Comparison of ENCODE assay signal across 34 cellular contexts in the genomic region with DNA sequence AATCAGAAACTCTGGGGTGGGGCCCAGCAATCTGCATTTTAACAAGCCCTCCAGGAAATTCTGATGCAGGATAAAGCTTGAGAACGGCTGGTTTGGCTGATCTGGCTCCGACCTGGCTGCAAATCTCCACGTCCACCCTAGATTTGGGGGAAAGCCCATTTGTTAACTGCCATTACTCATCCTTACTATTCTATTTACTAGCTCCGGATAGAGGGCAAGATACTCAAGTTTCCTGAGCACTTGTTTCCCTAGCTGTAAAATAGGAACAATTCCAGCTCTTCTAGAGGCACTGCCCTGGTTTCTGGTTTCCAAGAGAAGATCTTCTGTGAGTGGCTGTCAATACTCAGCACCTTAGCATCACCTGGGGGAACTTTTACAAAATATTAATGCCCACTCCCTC. TPM values are rescaled to one million over a fixed set of nuclear protein-coding genes. Genes with fewer than 3 reads are reported as not detected.
A peak's percentile ranks its signal among the peaks of the same experiment; 100 is the strongest.
DNase-seq lines count a peak whose midpoint lies in the region; ATAC-seq and TF ChIP-seq lines count a peak whose summit lies in the region.
"Had no signal": no experiment of that assay in that cellular context is flagged by ENCODE, and none has a peak within 500 bp of the region (broad histone marks: within the 10 kb centered on the region; RNA-seq: fewer than 3 reads in every experiment).

No MANE protein-coding gene starts in this region.

- H3K4me1 Mint-ChIP-seq in CD4-positive, alpha-beta T cell (ENCODE audit: low read depth), result no peaks in the 10 kb centered on the region
- H3K4me1 Mint-ChIP-seq: activated CD4-positive, alpha-beta T cell treated with anti-CD3 and anti-CD28 coated beads for 36 hours; CD4-positive, alpha-beta memory T cell had no signal

- peak overlapping the region; percentile 50 for H3K4me3 ChIP-seq in adipocyte (ENCODE audit: low read length)
- no peak overlapping the region for H3K4me3 ChIP-seq in fibroblast of mammary gland (ENCODE audit: control insufficient read depth, low read depth, low read length)
- H3K4me3 ChIP-seq in sigmoid colon, result no peak overlapping the region
- H3K4me3 ChIP-seq: adrenal gland, hepatocyte, K562, ovary, SJCRH30, smooth muscle cell, stomach, upper lobe of left lung had no signal

- H3K36me3 ChIP-seq in adipocyte (ENCODE audit: control insufficient read depth, insufficient read depth, low read length, severe bottlenecking), result no peaks in the 10 kb centered on the region
- no peaks in the 10 kb centered on the region for H3K36me3 ChIP-seq in sigmoid colon
- H3K36me3 ChIP-seq: adrenal gland, brain microvascular endothelial cell, ovary, SJCRH30, stomach, upper lobe of left lung had no signal

- peaks cover 38% of the 10 kb centered on the region for H3K4me1 ChIP-seq in adipocyte (ENCODE audit: control insufficient read depth, insufficient read depth, low read length)
- peaks cover 0 to 66% (median 42%) of the 10 kb centered on the region in 4 donors for H3K4me1 ChIP-seq in sigmoid colon
- H3K4me1 ChIP-seq: foreskin keratinocyte, SJCRH30 had no signal

- no peak for TF ChIP-seq POLR2A in sigmoid colon (IDR thresholded peaks at IDR 0.05)

- H3K9ac ChIP-seq in adipocyte (ENCODE audit: low read length), result peak overlapping the region; percentile 12

- H3K27ac ChIP-seq in sigmoid colon, result peak overlapping the region in 3 of 4 donors; percentile 10 to 77 (median 58)
- H3K27ac ChIP-seq in CD4-positive, alpha-beta T cell (ENCODE audit: low read depth, low read length), result no peak overlapping the region
- H3K27ac ChIP-seq: adrenal gland, brain microvascular endothelial cell, foreskin keratinocyte, hepatocyte, ovary, SJCRH30, upper lobe of left lung, VCaP had no signal

- TF ChIP-seq CTCF in fibroblast of mammary gland (conservative IDR thresholded peaks at IDR 0.05; ENCODE audit: control insufficient read depth, insufficient read depth, low read depth, low read length) (no peak), sigmoid colon (IDR thresholded peaks at IDR 0.05) (no peak)
- no peak for TF ChIP-seq CTCF in CD4-positive, alpha-beta T cell (IDR thresholded peaks at IDR 0.05)

- no peaks in the 10 kb centered on the region for H3K9me3 Mint-ChIP-seq in CD4-positive, alpha-beta T cell
- H3K9me3 Mint-ChIP-seq: activated CD8-positive, alpha-beta T cell treated with anti-CD3 and anti-CD28 coated beads for 36 hours; activated naive CD4-positive, alpha-beta T cell treated with anti-CD3 and anti-CD28 coated beads for 36 hours had no signal

- 64 to 70% methylated on average over 4 of the region's 4 CpGs for WGBS in sigmoid colon, 2 donors

- POLR2A ChIA-PET in CD4-positive, alpha-beta T cell (lab: Charles Lee), result no interaction called here

- H3K9me3 ChIP-seq in adipocyte (ENCODE audit: control insufficient read depth, low read length), result no peaks in the 10 kb centered on the region
- no peaks in the 10 kb centered on the region for H3K9me3 ChIP-seq in sigmoid colon
- no peaks in the 10 kb centered on the region for H3K9me3 ChIP-seq in CD4-positive, alpha-beta T cell (ENCODE audit: control insufficient read depth, low read length)
- H3K9me3 ChIP-seq: adrenal gland, ovary, SJCRH30, stomach, upper lobe of left lung had no signal

- H3K36me3 Mint-ChIP-seq in CD4-positive, alpha-beta T cell (ENCODE audit: low read depth), result no peaks in the 10 kb centered on the region
- H3K36me3 Mint-ChIP-seq: CD4-positive, alpha-beta memory T cell had no signal

- no peak for ATAC-seq in CD4-positive, alpha-beta T cell (ENCODE audit: poor library complexity)
- no peak for ATAC-seq in GM19397 (IDR thresholded peaks at IDR 0.05; ENCODE audit: unreplicated experiment)
- ATAC-seq: activated CD4-positive, alpha-beta T cell treated with anti-CD3 and anti-CD28 coated beads for 36 hours; activated CD8-positive, alpha-beta T cell treated with anti-CD3 and anti-CD28 coated beads for 36 hours; foreskin keratinocyte; K562; left colon had no signal

- peaks cover 43% of the 10 kb centered on the region for H3K27me3 Mint-ChIP-seq in CD4-positive, alpha-beta T cell

- H3K27ac Mint-ChIP-seq in CD4-positive, alpha-beta T cell, result no peak overlapping the region
- H3K27ac Mint-ChIP-seq: activated CD4-positive, alpha-beta T cell treated with anti-CD3 and anti-CD28 coated beads for 36 hours; activated CD8-positive, alpha-beta T cell treated with anti-CD3 and anti-CD28 coated beads for 36 hours; activated naive CD4-positive, alpha-beta T cell treated with anti-CD3 and anti-CD28 coated beads for 36 hours; CD4-positive, alpha-beta memory T cell had no signal

- intact Hi-C loops in sigmoid colon (cut with DNase I), result no loop called here
- intact Hi-C loops in CD4-positive, alpha-beta T cell (cut with DNase I, micrococcal nuclease), result no loop called here

- peak; percentile 63 for DNase-seq in AG08395 (ENCODE audit: low spot score)
- DNase-seq in adipocyte (ENCODE audit: low read depth), result peak; percentile 10
- DNase-seq in fibroblast of mammary gland (ENCODE audit: low read depth), result peak; percentile 14
- no peak for DNase-seq in sigmoid colon
- DNase-seq in NCI-H226, result no peak
- no peak for DNase-seq in CD4-positive, alpha-beta T cell
- DNase-seq in NCI-H2107 (lab: John Stamatoyannopoulos, UW), result no peak
- DNase-seq: 8988T; activated CD4-positive, alpha-beta T cell treated with anti-CD3 and anti-CD28 coated beads for 36 hours; activated CD8-positive, alpha-beta T cell treated with anti-CD3 and anti-CD28 coated beads for 36 hours; activated naive CD4-positive, alpha-beta T cell treated with anti-CD3 and anti-CD28 coated beads for 36 hours; adrenal gland; AML-193; CD4-positive, alpha-beta memory T cell; effector CD4-positive, alpha-beta T cell; foreskin keratinocyte; left colon; NCI-H1092 treated with DMSO at 0.1 percent for 48 hours; NCI-H1694 treated with DMSO at 0.1 percent for 48 hours; NCI-H2171; NCI-H510A; ovary; RPMI8226; SJCRH30; stimulated activated CD4-positive, alpha-beta T cell treated with anti-CD3 and anti-CD28 coated beads, Interleukin-1b, Interleukin-23, amount 100 ng/mL, for 48 hours; stomach; T-helper 9 cell; upper lobe of left lung had no signal

- H3K4me3 Mint-ChIP-seq in CD4-positive, alpha-beta T cell, result no peak overlapping the region
- H3K4me3 Mint-ChIP-seq: activated CD4-positive, alpha-beta T cell treated with anti-CD3 and anti-CD28 coated beads for 36 hours; activated CD8-positive, alpha-beta T cell treated with anti-CD3 and anti-CD28 coated beads for 36 hours; activated naive CD4-positive, alpha-beta T cell treated with anti-CD3 and anti-CD28 coated beads for 36 hours; CD4-positive, alpha-beta memory T cell had no signal

- CTCF ChIA-PET in CD4-positive, alpha-beta T cell (lab: Charles Lee), result no interaction called here

- TF ChIP-seq EP300 in sigmoid colon (IDR thresholded peaks at IDR 0.05), result no peak

- H3K27me3 ChIP-seq in adipocyte (replicated peaks; ENCODE audit: control insufficient read depth, insufficient read depth, low read length), result no peaks in the 10 kb centered on the region
- no peaks in the 10 kb centered on the region for H3K27me3 ChIP-seq in sigmoid colon
- peaks cover 12% of the 10 kb centered on the region for H3K27me3 ChIP-seq in CD4-positive, alpha-beta T cell (ENCODE audit: control insufficient read depth, insufficient read depth, low read length)
- H3K27me3 ChIP-seq: adrenal gland, brain microvascular endothelial cell, foreskin keratinocyte, hepatocyte, ovary, SJCRH30, stomach, upper lobe of left lung had no signal

RNA-seq across cellular contexts. Expression of a gene that starts 44.4 kb away (rescaled TPM):
- total RNA-seq in sigmoid colon, result 10 to 100 TPM; 23.2 to 53.2 (median 35.4) TPM
- 1 to 10 TPM; 4.2 to 8.5 (median 8.3) TPM for polyA plus RNA-seq in sigmoid colon
- total RNA-seq in CD4-positive, alpha-beta T cell, result not detected
- total RNA-seq: activated CD4-positive, alpha-beta T cell treated with anti-CD3 and anti-CD28 coated beads for 36 hours; activated CD8-positive, alpha-beta T cell treated with anti-CD3 and anti-CD28 coated beads for 36 hours; activated naive CD4-positive, alpha-beta T cell treated with anti-CD3 and anti-CD28 coated beads for 36 hours; CD4-positive, alpha-beta memory T cell had no signal
- polyA plus RNA-seq: CD4-positive, alpha-beta memory T cell; foreskin keratinocyte had no signal

Comparison
In these comparisons a context has a peak if more than half of its experiments do, and no peak if none do; other contexts are left out.
1. DNase-seq: peak in AG08395 (single experiment), adipocyte (single experiment) and fibroblast of mammary gland (single experiment); none in sigmoid colon (single experiment), NCI-H226 (single experiment), CD4-positive, alpha-beta T cell (0 of 10) and NCI-H2107 (single experiment).
2. RNA of a gene that starts 44.4 kb away (total RNA-seq): 23.2 to 53.2 TPM in sigmoid colon; not detected in CD4-positive, alpha-beta T cell; every median in the first group is over 10 times any median in the second.